In the genomic region with DNA sequence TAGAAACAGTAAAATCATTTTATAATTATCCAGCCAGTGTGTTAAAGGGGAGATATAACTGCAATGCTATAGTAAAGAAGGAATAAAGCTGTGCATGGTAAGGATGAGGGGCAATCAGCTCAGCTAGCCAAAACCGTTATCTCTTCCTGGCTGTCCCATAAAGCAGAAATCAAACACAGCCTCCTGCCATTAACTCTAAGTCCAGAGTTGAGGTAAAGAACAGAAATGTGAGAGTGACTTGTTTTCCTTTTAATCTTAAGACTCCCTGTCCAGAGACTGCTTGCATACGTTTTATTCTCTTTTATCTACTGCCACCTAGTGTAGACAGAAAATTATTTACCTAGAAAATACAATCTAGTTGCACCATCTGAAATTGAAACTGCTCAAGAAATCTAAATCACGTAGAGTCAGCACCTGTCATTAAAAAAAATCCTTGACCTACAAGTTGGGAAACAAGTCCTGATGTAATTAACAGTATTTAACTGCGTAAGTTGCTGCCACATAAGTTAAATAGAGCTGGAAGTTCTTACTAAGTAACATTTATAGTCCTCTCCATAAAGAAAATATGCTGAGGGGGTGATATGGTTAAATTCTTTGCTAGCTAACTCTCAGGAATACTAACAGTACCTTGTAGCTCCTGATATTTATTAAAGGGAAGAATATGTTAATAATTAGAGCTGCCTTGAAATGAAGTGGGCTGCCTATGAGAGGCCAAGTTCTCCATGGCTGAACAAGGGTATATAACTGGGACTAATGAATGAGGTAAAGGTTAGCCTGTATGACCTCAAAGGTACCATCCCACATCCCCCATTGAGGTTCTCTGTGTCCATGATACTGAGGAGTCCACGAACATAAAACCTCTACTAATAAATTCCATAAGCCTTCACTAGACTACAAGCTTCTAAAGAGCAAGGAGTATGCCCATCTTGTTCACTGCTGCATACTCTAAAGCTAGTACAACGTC, we compare ENCODE assay signal across 8 cellular contexts.
DNase-seq lines count a peak whose midpoint lies in the region; ATAC-seq, FAIRE-seq and TF ChIP-seq lines count a peak whose summit lies in the region.

No MANE protein-coding gene starts in this region.

- no peak for TF ChIP-seq EP300 in tibial nerve (IDR thresholded peaks at IDR 0.05)

- peaks cover 56% of the 10 kb centered on the region for H3K4me1 Mint-ChIP-seq in activated CD4-positive, alpha-beta T cell treated with anti-CD3 and anti-CD28 coated beads, Interleukin-2, amount 10 ng/mL, durations not matched to agents 7 days and 5 days
- peaks cover 19% of the 10 kb centered on the region for H3K4me1 Mint-ChIP-seq in chondrocyte (ENCODE audit: low read depth)

- intact Hi-C loops in right lobe of liver (cut with DNase I), result loop anchor here in 1 of 2 donors (10.0 kb wide), 1 partner anchor 417 kb away; no protein-coding TSS in a partner anchor

- H3K4me1 ChIP-seq in Peyer's patch (peaks cover 0 to 12% (median 0%) of the 10 kb centered on the region in 4 donors), right lobe of liver (peaks cover 0 to 4% (median 0%) of the 10 kb centered on the region in 4 donors), tibial nerve (peaks cover 0 to 22% (median 3%) of the 10 kb centered on the region in 4 donors)

- H3K9me3 Mint-ChIP-seq in activated CD4-positive, alpha-beta T cell treated with anti-CD3 and anti-CD28 coated beads, Interleukin-2, amount 10 ng/mL, durations not matched to agents 7 days and 5 days, result no peaks in the 10 kb centered on the region
- H3K9me3 Mint-ChIP-seq in chondrocyte (ENCODE audit: low read depth), result no peaks in the 10 kb centered on the region

- H3K27me3 Mint-ChIP-seq in activated CD4-positive, alpha-beta T cell treated with anti-CD3 and anti-CD28 coated beads, Interleukin-2, amount 10 ng/mL, durations not matched to agents 7 days and 5 days, result no peaks in the 10 kb centered on the region
- H3K27me3 Mint-ChIP-seq in chondrocyte (ENCODE audit: low read depth), result no peaks in the 10 kb centered on the region

- CTCF ChIA-PET in activated CD4-positive, alpha-beta T cell treated with anti-CD3 and anti-CD28 coated beads, Interleukin-2, amount 10 ng/mL, durations not matched to agents 7 days and 5 days (lab: Charles Lee), result interaction anchor here (0.7 to 4.3 kb wide), 19 partner anchors 10 to 444 kb away, joined by 3 to 21 read pairs (median 4); a partner anchor contains a TSS

- H3K27me3 ChIP-seq in Peyer's patch (no peaks in the 10 kb centered on the region), right lobe of liver (no peaks in the 10 kb centered on the region), tibial nerve (no peaks in the 10 kb centered on the region)

- FAIRE-seq in H54 (lab: Jason Lieb, UNC), result peak; percentile 89

- H3K36me3 ChIP-seq in Peyer's patch, result no peaks in the 10 kb centered on the region
- no peaks in the 10 kb centered on the region for H3K36me3 ChIP-seq in right lobe of liver
- H3K36me3 ChIP-seq in tibial nerve, result no peaks in the 10 kb centered on the region

- peak; percentile 93 to 97 (median 96) for ATAC-seq in right lobe of liver

- H3K27ac Mint-ChIP-seq in activated CD4-positive, alpha-beta T cell treated with anti-CD3 and anti-CD28 coated beads, Interleukin-2, amount 10 ng/mL, durations not matched to agents 7 days and 5 days, result peak overlapping the region; percentile 73
- no peak overlapping the region for H3K27ac Mint-ChIP-seq in chondrocyte (ENCODE audit: unreplicated experiment)

- DNase-seq in activated CD4-positive, alpha-beta T cell treated with anti-CD3 and anti-CD28 coated beads, Interleukin-2, amount 10 ng/mL, durations not matched to agents 7 days and 5 days, result no peak
- no peak for DNase-seq in activated CD4-positive, alpha-beta T cell treated with anti-CD3 and anti-CD28 coated beads for 48 hours
- DNase-seq in H54 (ENCODE audit: insufficient read length, low spot score) (no peak), Kasumi-1 (lab: John Stamatoyannopoulos, UW) (peak; percentile 87 to 94), Peyer's patch (no peak), chondrocyte (ENCODE audit: low spot score) (no peak), right lobe of liver (no peak), tibial nerve (ENCODE audit: low spot score in 2 of 2) (no peak)

- 6% methylated on average over 6 of the region's 6 CpGs for WGBS in right lobe of liver (ENCODE audit: insufficient coverage, low coverage, low lambda C conversion rate, missing lambda C conversion rate)
- 17 to 18% methylated on average over 6 of the region's 6 CpGs for WGBS in tibial nerve, 2 donors

- TF ChIP-seq POLR2A in H54 (IDR thresholded peaks at IDR 0.05; ENCODE audit: low read depth, low read length) (no peak), Peyer's patch (IDR thresholded peaks at IDR 0.05) (no peak), right lobe of liver (IDR thresholded peaks at IDR 0.05) (no peak), tibial nerve (IDR thresholded peaks at IDR 0.05) (no peak)

- TF ChIP-seq CTCF in Peyer's patch (IDR thresholded peaks at IDR 0.05) (peak; percentile 17 to 91 (median 82)), chondrocyte (IDR thresholded peaks at IDR 0.05) (peak; percentile 90), right lobe of liver (IDR thresholded peaks at IDR 0.05) (peak; percentile 59 to 86 (median 64)), tibial nerve (IDR thresholded peaks at IDR 0.05) (peak; percentile 35 to 83 (median 58))

- H3K9me3 ChIP-seq in Peyer's patch, result no peaks in the 10 kb centered on the region
- no peaks in the 10 kb centered on the region for H3K9me3 ChIP-seq in right lobe of liver
- no peaks in the 10 kb centered on the region for H3K9me3 ChIP-seq in tibial nerve

- H3K27ac ChIP-seq in Peyer's patch (peak overlapping the region in 2 of 4 donors; percentile 8 to 51), right lobe of liver (peak overlapping the region; percentile 29 to 66 (median 31)), tibial nerve (peak overlapping the region in 2 of 4 donors; percentile 32 to 64)

- POLR2A ChIA-PET in activated CD4-positive, alpha-beta T cell treated with anti-CD3 and anti-CD28 coated beads, Interleukin-2, amount 10 ng/mL, durations not matched to agents 7 days and 5 days (lab: Charles Lee), result no interaction called here

- H3K36me3 Mint-ChIP-seq in activated CD4-positive, alpha-beta T cell treated with anti-CD3 and anti-CD28 coated beads, Interleukin-2, amount 10 ng/mL, durations not matched to agents 7 days and 5 days (ENCODE audit: low read depth), result peaks cover 35% of the 10 kb centered on the region
- H3K36me3 Mint-ChIP-seq in chondrocyte (ENCODE audit: low read depth), result no peaks in the 10 kb centered on the region

- H3K4me3 Mint-ChIP-seq in activated CD4-positive, alpha-beta T cell treated with anti-CD3 and anti-CD28 coated beads, Interleukin-2, amount 10 ng/mL, durations not matched to agents 7 days and 5 days, result peak overlapping the region; percentile 42
- no peak overlapping the region for H3K4me3 Mint-ChIP-seq in chondrocyte (ENCODE audit: unreplicated experiment)

- no peak overlapping the region for H3K4me3 ChIP-seq in Peyer's patch
- H3K4me3 ChIP-seq in right lobe of liver, result peak overlapping the region in 1 of 3 donors; percentile 17
- H3K4me3 ChIP-seq in tibial nerve, result peak overlapping the region in 1 of 4 donors; percentile 28

Comparison
In these comparisons a context has a peak if more than half of its experiments do, and no peak if none do; other contexts are left out.
1. DNase-seq: peak in Kasumi-1 (2 of 2); none in activated CD4-positive, alpha-beta T cell treated with anti-CD3 and anti-CD28 coated beads, Interleukin-2, amount 10 ng/mL, durations not matched to agents 7 days and 5 days (single experiment), activated CD4-positive, alpha-beta T cell treated with anti-CD3 and anti-CD28 coated beads for 48 hours (single experiment), H54 (single experiment), Peyer's patch (0 of 3), chondrocyte (single experiment), right lobe of liver (0 of 3) and tibial nerve (0 of 2).
2. Peak in every context shown above with its lines, with median percentiles within 50 percentile points of each other: CTCF ChIP-seq.